In genomic region chr11:47269829-47270305, GRCh38 we compare ENCODE assay signal across 8 cellular contexts. TPM values are rescaled to one million over a fixed set of nuclear protein-coding genes. Genes with fewer than 3 reads are reported as not detected.
DNase-seq lines count a peak whose midpoint lies in the region; ATAC-seq, FAIRE-seq and TF ChIP-seq lines count a peak whose summit lies in the region.

Gene MADD, plus strand, starts transcription at chr11:47270133.

- no peaks in the 10 kb centered on the region for H3K9me3 Mint-ChIP-seq in activated T-helper 17 cell treated with anti-CD3 and anti-CD28 coated beads, Interleukin-2, amount 50 U/mL, for 72 hours
- H3K9me3 Mint-ChIP-seq in nephron progenitor cell = no peaks in the 10 kb centered on the region
- H3K9me3 Mint-ChIP-seq in stimulated activated naive CD8-positive, alpha-beta T cell treated with anti-CD3 and anti-CD28 coated beads, Interleukin-15, amount 100 ng/mL, for 72 hours = no peaks in the 10 kb centered on the region

- no peaks in the 10 kb centered on the region for H3K27me3 Mint-ChIP-seq in activated T-helper 17 cell treated with anti-CD3 and anti-CD28 coated beads, Interleukin-2, amount 50 U/mL, for 72 hours
- H3K27me3 Mint-ChIP-seq in nephron progenitor cell (ENCODE audit: low read depth, poor library complexity) = no peaks in the 10 kb centered on the region
- no peaks in the 10 kb centered on the region for H3K27me3 Mint-ChIP-seq in stimulated activated naive CD8-positive, alpha-beta T cell treated with anti-CD3 and anti-CD28 coated beads, Interleukin-15, amount 100 ng/mL, for 72 hours

- H3K27ac Mint-ChIP-seq in activated T-helper 17 cell treated with anti-CD3 and anti-CD28 coated beads, Interleukin-2, amount 50 U/mL, for 72 hours = peak within 1 kb of the TSS; percentile 99
- H3K27ac Mint-ChIP-seq in nephron progenitor cell = peak within 1 kb of the TSS; percentile 100
- peak within 1 kb of the TSS; percentile 96 to 99 for H3K27ac Mint-ChIP-seq in stimulated activated naive CD8-positive, alpha-beta T cell treated with anti-CD3 and anti-CD28 coated beads, Interleukin-15, amount 100 ng/mL, for 72 hours

- H3K4me3 Mint-ChIP-seq in activated T-helper 17 cell treated with anti-CD3 and anti-CD28 coated beads, Interleukin-2, amount 50 U/mL, for 72 hours = peak within 1 kb of the TSS; percentile 86
- H3K4me3 Mint-ChIP-seq in nephron progenitor cell = peak within 1 kb of the TSS; percentile 87
- H3K4me3 Mint-ChIP-seq in stimulated activated naive CD8-positive, alpha-beta T cell treated with anti-CD3 and anti-CD28 coated beads, Interleukin-15, amount 100 ng/mL, for 72 hours = peak within 1 kb of the TSS; percentile 84 to 88

- peaks cover 40% of the 10 kb centered on the region for H3K36me3 Mint-ChIP-seq in activated T-helper 17 cell treated with anti-CD3 and anti-CD28 coated beads, Interleukin-2, amount 50 U/mL, for 72 hours (ENCODE audit: low read depth)
- H3K36me3 Mint-ChIP-seq in nephron progenitor cell (ENCODE audit: low read depth) = peaks cover 7% of the 10 kb centered on the region

- DNase-seq in DMS53 treated with DMSO at 0.1 percent for 48 hours (lab: John Stamatoyannopoulos, UW; ENCODE audit: unreplicated experiment) (peak; percentile 60), RCC 7860 (ENCODE audit: low spot score) (peak; percentile 48), fibroblast of peridontal ligament (ENCODE audit: extremely low read depth) (peak; percentile 68), nephron progenitor cell (peak; percentile 86)
- DNase-seq in stimulated activated naive CD8-positive, alpha-beta T cell treated with anti-CD3 and anti-CD28 coated beads, Interleukin-15, amount 100 ng/mL, for 72 hours = peak; percentile 90 to 95

- TF ChIP-seq RAD21 in Ishikawa (IDR thresholded peaks at IDR 0.05; ENCODE audit: low read depth) = no peak; the same call in 1 of the 2 replicates

- no peak for TF ChIP-seq CTCF in nephron progenitor cell (IDR thresholded peaks at IDR 0.05)

- H3K4me1 Mint-ChIP-seq in activated T-helper 17 cell treated with anti-CD3 and anti-CD28 coated beads, Interleukin-2, amount 50 U/mL, for 72 hours = peaks cover 32% of the 10 kb centered on the region
- peaks cover 50% of the 10 kb centered on the region for H3K4me1 Mint-ChIP-seq in nephron progenitor cell
- peaks cover 68% of the 10 kb centered on the region for H3K4me1 Mint-ChIP-seq in stimulated activated naive CD8-positive, alpha-beta T cell treated with anti-CD3 and anti-CD28 coated beads, Interleukin-15, amount 100 ng/mL, for 72 hours

- ATAC-seq in GM21529 (IDR thresholded peaks at IDR 0.05; ENCODE audit: unreplicated experiment) = peak; percentile 73
- ATAC-seq in activated T-helper 17 cell treated with anti-CD3 and anti-CD28 coated beads, Interleukin-2, amount 50 U/mL, for 72 hours (replicated peaks) = peak; percentile 82
- peak; percentile 86 for ATAC-seq in stimulated activated naive CD8-positive, alpha-beta T cell treated with anti-CD3 and anti-CD28 coated beads, Interleukin-15, amount 100 ng/mL, for 72 hours

- TF ChIP-seq EP300 in Ishikawa (IDR thresholded peaks at IDR 0.05; ENCODE audit: borderline replicate concordance) = no peak

- no peak for FAIRE-seq in RCC 7860 (lab: Jason Lieb, UNC)

TF ChIP-seq in Ishikawa, 13 proteins besides CTCF, POLR2A, EP300 and RAD21:
- peak; percentile 34 for TF ChIP-seq TAF1 (IDR thresholded peaks at IDR 0.05; ENCODE audit: low read depth)
- no peak; the same call in 1 of the 2 replicates for TF ChIP-seq TCF12 (IDR thresholded peaks at IDR 0.05; ENCODE audit: low read depth)
- peak; percentile 62; the same call in 1 of the 2 replicates for TF ChIP-seq ZBTB7A (IDR thresholded peaks at IDR 0.05; ENCODE audit: low read depth)

RNA-seq across cellular contexts. Expression of gene MADD, which starts in this region (rescaled TPM):
- 100 to 1,000 TPM in 1 of 2 donors, 10 to 100 TPM in 1; 60.1 to 112 TPM for total RNA-seq in activated T-helper 17 cell treated with anti-CD3 and anti-CD28 coated beads, Interleukin-2, amount 50 U/mL, for 72 hours

Comparison
In these comparisons a context has a peak if more than half of its experiments do, and no peak if none do; other contexts are left out.
1. Peak in every context shown above with its lines: DNase-seq and ATAC-seq.